In the genomic region with DNA sequence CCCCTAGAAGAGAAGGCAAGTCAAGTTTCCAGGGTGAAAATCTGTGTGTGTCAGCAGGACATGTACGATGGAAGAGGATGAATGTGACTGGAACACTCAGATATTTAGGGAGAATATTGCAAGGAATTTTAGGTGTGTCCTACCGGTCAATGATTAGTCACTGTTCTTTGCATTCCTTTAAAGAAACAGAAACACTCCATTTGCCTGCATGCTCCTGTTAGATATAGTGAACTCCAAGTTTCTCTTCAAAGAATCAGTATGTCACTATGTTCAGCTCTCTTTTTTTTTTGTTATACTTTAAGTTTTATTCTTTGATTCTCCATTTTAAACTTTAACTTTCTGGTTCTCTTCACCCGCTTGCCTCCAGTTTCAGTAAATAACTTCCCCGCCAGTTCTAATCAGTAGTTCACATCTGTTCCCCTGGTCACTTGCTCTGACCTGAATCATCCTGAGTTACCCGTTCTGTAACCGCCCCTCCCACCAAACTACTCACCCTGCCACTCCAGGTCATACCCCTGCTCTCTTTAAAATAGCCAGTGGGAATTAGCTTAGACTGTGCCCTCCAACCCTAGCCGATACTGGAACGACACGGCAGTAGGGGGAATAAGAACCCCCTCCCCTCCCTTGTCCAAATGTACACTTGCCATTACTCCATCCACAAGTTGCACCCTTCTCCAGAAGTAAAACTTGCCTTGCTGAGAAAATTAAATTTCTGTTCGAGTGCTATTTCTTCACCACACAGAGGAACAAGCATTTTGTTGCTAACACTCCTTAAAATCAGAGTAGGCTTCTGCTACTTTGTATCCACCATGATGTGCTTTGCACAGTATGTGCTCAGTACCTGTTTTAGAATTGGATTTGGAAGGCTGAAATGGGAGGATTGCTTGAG, we compare ENCODE assay signal across 11 cellular contexts.
DNase-seq lines count a peak whose midpoint lies in the region; ATAC-seq and TF ChIP-seq lines count a peak whose summit lies in the region.
"Had no signal": no experiment of that assay in that cellular context is flagged by ENCODE, and none has a peak within 500 bp of the region (broad histone marks: within the 10 kb centered on the region; RNA-seq: fewer than 3 reads in every experiment).

No MANE protein-coding gene starts in this region.

- H3K4me1 ChIP-seq in HCT116 (ENCODE audit: control insufficient read depth in 1 of 2, insufficient read depth in 2 of 2, low read length in 2 of 2) (peaks cover 26 to 53% of the 10 kb centered on the region in 2 experiments), SK-N-SH (ENCODE audit: control insufficient read depth in 1 of 2, insufficient read depth in 2 of 2, low read depth in 1 of 2, low read length in 1 of 2) (peaks cover 0 to 17% of the 10 kb centered on the region in 2 experiments)

- TSS peak; percentile 95 for BruUV-seq in HCT116 (replicated peaks; lab: Mats Ljungman, UMichigan)

- TF ChIP-seq CTCF in HCT116 (IDR thresholded peaks at IDR 0.05 in 2 of 3, conservative IDR thresholded peaks at IDR 0.05 in 1 of 3; ENCODE audit: borderline replicate concordance in 1 of 3, insufficient read depth in 1 of 3, low read depth in 2 of 3, low read length in 2 of 3) (no peak), SK-N-SH (IDR thresholded peaks at IDR 0.05) (no peak), fibroblast of mammary gland (conservative IDR thresholded peaks at IDR 0.05; ENCODE audit: control insufficient read depth, insufficient read depth, low read depth, low read length) (no peak), WERI-Rb-1 (IDR thresholded peaks at IDR 0.05; ENCODE audit: low read depth, low read length) (no peak)

- POLR2A ChIA-PET in HCT116 (lab: Charles Lee) (interaction anchor here (1.3 kb wide), 1 partner anchor 9 kb away, joined by 3 read pairs; no protein-coding TSS in a partner anchor), SK-N-SH (lab: Yijun Ruan, JAX) (no interaction called here)

- RAD21 ChIA-PET in HCT116 (lab: Charles Lee; ENCODE audit: low non-redundant PET in 1 of 2, low total read pairs in 2 of 2, uncharacterized antibody in 2 of 2, unreplicated experiment in 2 of 2): interaction anchor here in 1 of 2 experiments (0.6 kb wide), 1 partner anchor 16 kb away, joined by 6 read pairs; no protein-coding TSS in a partner anchor

- H3K4me3 ChIP-seq in HCT116 (replicated peaks in 1 of 2; ENCODE audit: low read depth in 1 of 2, low read length in 2 of 2): peak overlapping the region; percentile 10 to 37
- no peak overlapping the region for H3K4me3 ChIP-seq in SK-N-SH (ENCODE audit: low read depth in 2 of 2, low read length in 1 of 2)
- H3K4me3 ChIP-seq in fibroblast of mammary gland (ENCODE audit: control insufficient read depth, low read depth, low read length): no peak overlapping the region
- H3K4me3 ChIP-seq in skeletal muscle cell (ENCODE audit: low read depth, low read length): no peak overlapping the region
- H3K4me3 ChIP-seq in WERI-Rb-1 (ENCODE audit: low read depth, low read length): no peak overlapping the region

- 6% methylated on average over 10 of the region's 10 CpGs for WGBS in SK-N-SH (ENCODE audit: low lambda C conversion rate)

- no peaks in the 10 kb centered on the region for H3K36me3 ChIP-seq in HCT116 (ENCODE audit: control insufficient read depth in 1 of 2, insufficient read depth in 2 of 2, low read length in 2 of 2)
- no peaks in the 10 kb centered on the region for H3K36me3 ChIP-seq in SK-N-SH (replicated peaks in 1 of 2; ENCODE audit: control insufficient read depth in 1 of 2, insufficient read depth in 2 of 2, low read length in 1 of 2)
- no peaks in the 10 kb centered on the region for H3K36me3 ChIP-seq in WERI-Rb-1

- H3K9me3 ChIP-seq in HCT116 (ENCODE audit: control insufficient read depth in 1 of 2, insufficient read depth in 1 of 2, low read depth in 1 of 2, low read length in 2 of 2) (no peaks in the 10 kb centered on the region), SK-N-SH (no peaks in the 10 kb centered on the region), WERI-Rb-1 (ENCODE audit: severe bottlenecking) (no peaks in the 10 kb centered on the region)

- H2AFZ ChIP-seq in HCT116 (ENCODE audit: low read depth, low read length, poor library complexity, severe bottlenecking) (peak overlapping the region; percentile 51), SK-N-SH (ENCODE audit: low read depth) (peak overlapping the region; percentile 49; the same call in 1 of the 2 replicates)

- no peak for TF ChIP-seq RAD21 in HCT116 (IDR thresholded peaks at IDR 0.05; ENCODE audit: low read depth)
- TF ChIP-seq RAD21 in SK-N-SH (IDR thresholded peaks at IDR 0.05; ENCODE audit: low read length): no peak

- intact Hi-C loops in HCT116 (cut with micrococcal nuclease): no loop called here

- H3K79me2 ChIP-seq in HCT116 (ENCODE audit: insufficient read depth, low read length) (no peaks in the 10 kb centered on the region), SK-N-SH (ENCODE audit: insufficient read depth) (no peaks in the 10 kb centered on the region)

- H3K4me2 ChIP-seq in HCT116 (ENCODE audit: low read length) (peak overlapping the region; percentile 81), SK-N-SH (peak overlapping the region; percentile 29; the same call in 1 of the 2 replicates)

- no peaks in the 10 kb centered on the region for H3K9me2 ChIP-seq in HCT116 (ENCODE audit: insufficient read depth)
- no peaks in the 10 kb centered on the region for H3K9me2 ChIP-seq in SK-N-SH

- H4K20me1 ChIP-seq in HCT116 (ENCODE audit: insufficient read depth) (no peaks in the 10 kb centered on the region), SK-N-SH (ENCODE audit: insufficient read depth) (no peaks in the 10 kb centered on the region)

- TF ChIP-seq POLR2A in HCT116 (IDR thresholded peaks at IDR 0.05; ENCODE audit: borderline replicate concordance, extremely low read depth, insufficient read depth, insufficient read length): no peak

- ATAC-seq in HCT116 (peak; percentile 87), GM19452 (IDR thresholded peaks at IDR 0.05; ENCODE audit: unreplicated experiment) (no peak)
- ATAC-seq in stimulated activated naive CD8-positive, alpha-beta T cell treated with anti-CD3 and anti-CD28 coated beads, Interleukin-15, Interleukin-2, amounts not matched to agents 100 U/mL and 50 U/mL, for 24 hours: no peak
- ATAC-seq: HepG2 had no signal

- no peaks in the 10 kb centered on the region for H3K27me3 ChIP-seq in HCT116 (ENCODE audit: insufficient read depth, low read length)
- no peaks in the 10 kb centered on the region for H3K27me3 ChIP-seq in SK-N-SH (ENCODE audit: insufficient read depth)
- no peaks in the 10 kb centered on the region for H3K27me3 ChIP-seq in WERI-Rb-1 (ENCODE audit: insufficient read depth, low read depth, severe bottlenecking)

- TF ChIP-seq EP300 in SK-N-SH (IDR thresholded peaks at IDR 0.05; ENCODE audit: borderline replicate concordance in 1 of 2, low read depth in 1 of 2, low read length in 1 of 2): no peak

- peaks cover 18% of the 10 kb centered on the region for H3F3A ChIP-seq in SK-N-SH (replicated peaks; ENCODE audit: insufficient read depth)

- CTCF ChIA-PET in HCT116 (lab: Charles Lee): no interaction called here
- CTCF ChIA-PET in SK-N-SH (lab: Yijun Ruan, JAX): interaction anchor here (0.6 kb wide), 1 partner anchor 11 kb away, joined by 3 read pairs; no protein-coding TSS in a partner anchor

- peak overlapping the region; percentile 25; the same call in 1 of the 2 replicates for H3K27ac ChIP-seq in HCT116 (ENCODE audit: low read depth, low read length)
- peak overlapping the region in 1 of 2 experiments; percentile 68; a peak in 2 of 4 replicates for H3K27ac ChIP-seq in SK-N-SH (ENCODE audit: low read depth in 2 of 2, low read length in 1 of 2)
- H3K27ac ChIP-seq in WERI-Rb-1: no peak overlapping the region

- peak overlapping the region; percentile 57 for H3K9ac ChIP-seq in HCT116 (ENCODE audit: low read length)
- no peak overlapping the region for H3K9ac ChIP-seq in SK-N-SH

- DNase-seq in HCT116 (ENCODE audit: low read depth, low spot score) (peak; percentile 68), SK-N-SH (no peak), fibroblast of mammary gland (ENCODE audit: low read depth) (peak; percentile 73), skeletal muscle cell (ENCODE audit: low read depth) (peak; percentile 9), WERI-Rb-1 (no peak)
- no peak for DNase-seq in stimulated activated naive CD8-positive, alpha-beta T cell treated with anti-CD3 and anti-CD28 coated beads, Interleukin-15, Interleukin-2, amounts not matched to agents 100 U/mL and 50 U/mL, for 24 hours
- DNase-seq: effector CD8-positive, alpha-beta T cell; immature natural killer cell; Right ventricle myocardium superior had no signal

TF ChIP-seq in HCT116, 20 proteins besides CTCF, POLR2A, EP300 and RAD21 (continues in another document):
- TF ChIP-seq, protein P1, sequence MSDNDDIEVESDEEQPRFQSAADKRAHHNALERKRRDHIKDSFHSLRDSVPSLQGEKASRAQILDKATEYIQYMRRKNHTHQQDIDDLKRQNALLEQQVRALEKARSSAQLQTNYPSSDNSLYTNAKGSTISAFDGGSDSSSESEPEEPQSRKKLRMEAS (IDR thresholded peaks at IDR 0.05): 0 out of 2 replicates have a peak, but pooled peaks have one; percentile 41
- TF ChIP-seq SRF (IDR thresholded peaks at IDR 0.05; ENCODE audit: low read depth) (no peak), TCF7L2 (IDR thresholded peaks at IDR 0.05; ENCODE audit: borderline replicate concordance, extremely low read depth, insufficient read depth, insufficient read length) (no peak), SP1 (IDR thresholded peaks at IDR 0.05; ENCODE audit: low read depth) (peak; percentile 66), FOSL1 (IDR thresholded peaks at IDR 0.05; ENCODE audit: low read depth) (peak; percentile 63; the same call in 1 of the 2 replicates), ZNF274 (IDR thresholded peaks at IDR 0.05; ENCODE audit: low read depth, low read length) (no peak)

TF ChIP-seq in SK-N-SH, 30 proteins besides CTCF, POLR2A, EP300 and RAD21:
- peak; percentile 40; the same call in 1 of the 2 replicates for TF ChIP-seq FOSL2 (IDR thresholded peaks at IDR 0.05; ENCODE audit: borderline replicate concordance, low read depth)
- no peak for TF ChIP-seq NRF1 (IDR thresholded peaks at IDR 0.05; ENCODE audit: low read depth, low read length)

Comparison
In these comparisons a context has a peak if more than half of its experiments do, and no peak if none do; other contexts are left out.
1. DNase-seq: peak in HCT116 (single experiment), fibroblast of mammary gland (single experiment) and skeletal muscle cell (single experiment); none in SK-N-SH (single experiment), WERI-Rb-1 (single experiment) and stimulated activated naive CD8-positive, alpha-beta T cell treated with anti-CD3 and anti-CD28 coated beads, Interleukin-15, Interleukin-2, amounts not matched to agents 100 U/mL and 50 U/mL, for 24 hours (single experiment).
2. H3K4me3 ChIP-seq: peak in HCT116 (2 of 2); none in SK-N-SH (0 of 2), fibroblast of mammary gland (single experiment), skeletal muscle cell (single experiment) and WERI-Rb-1 (single experiment).